ENCODE assay signal across 1 cellular context in the genomic region with DNA sequence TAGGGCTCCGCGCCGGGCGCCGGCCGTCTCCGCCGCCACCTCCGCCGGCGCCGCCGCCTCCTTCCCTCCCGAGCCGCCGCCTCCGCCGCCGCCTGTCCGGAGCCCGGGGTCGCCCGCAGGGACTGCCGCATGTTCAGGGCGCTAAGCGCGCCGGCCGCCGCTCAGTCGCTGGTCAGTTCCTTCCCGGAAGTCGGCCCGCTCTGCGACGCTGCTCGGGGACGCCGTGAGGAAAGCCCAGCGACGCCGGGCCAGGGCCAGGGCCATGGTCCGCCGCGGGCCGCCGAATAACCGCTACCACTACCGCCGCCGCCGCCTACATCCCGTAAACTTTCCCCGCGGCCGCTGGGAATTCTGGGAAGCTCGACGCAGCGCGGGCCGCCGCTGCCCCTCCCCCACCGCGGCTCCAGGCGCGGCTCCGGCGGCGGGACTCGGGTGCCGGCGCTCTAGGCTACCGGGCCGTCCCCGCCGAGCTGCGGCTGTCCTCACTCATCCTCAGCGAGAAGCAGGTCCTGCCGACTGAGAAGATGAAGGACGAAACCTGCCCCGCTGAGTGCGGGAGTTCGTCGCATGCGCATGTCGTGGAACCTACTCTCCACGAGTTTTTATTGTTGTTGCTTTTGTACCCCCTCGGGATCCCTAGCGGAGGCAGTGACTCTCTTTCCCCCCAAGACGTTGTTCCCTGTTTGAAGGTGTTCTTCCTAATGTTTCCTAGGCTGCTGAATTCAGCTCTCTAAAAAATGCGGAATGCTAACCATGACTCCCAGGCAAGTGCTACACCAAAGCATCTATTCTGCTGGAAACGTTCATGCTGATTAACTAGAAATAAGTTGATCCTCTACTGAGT.
TF ChIP-seq lines count a peak whose summit lies in the region.

A gene (minus strand): TSS at position 299 of the 844 bp plus-strand sequence. CDS start 339 bp downstream, outside the sequence.

TF ChIP-seq in HepG2, 621 proteins besides CTCF, POLR2A, EP300 and RAD21 (continued from another document and continues in another):
- TF ChIP-seq, protein P1, sequence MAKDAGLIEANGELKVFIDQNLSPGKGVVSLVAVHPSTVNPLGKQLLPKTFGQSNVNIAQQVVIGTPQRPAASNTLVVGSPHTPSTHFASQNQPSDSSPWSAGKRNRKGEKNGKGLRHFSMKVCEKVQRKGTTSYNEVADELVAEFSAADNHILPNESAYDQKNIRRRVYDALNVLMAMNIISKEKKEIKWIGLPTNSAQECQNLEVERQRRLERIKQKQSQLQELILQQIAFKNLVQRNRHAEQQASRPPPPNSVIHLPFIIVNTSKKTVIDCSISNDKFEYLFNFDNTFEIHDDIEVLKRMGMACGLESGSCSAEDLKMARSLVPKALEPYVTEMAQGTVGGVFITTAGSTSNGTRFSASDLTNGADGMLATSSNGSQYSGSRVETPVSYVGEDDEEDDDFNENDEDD (CRISPR knock-in tag; IDR thresholded peaks at IDR 0.05; ENCODE audit: borderline replicate concordance) = peak; percentile 80; the same call in 1 of the 2 replicates
- TF ChIP-seq, protein P2, sequence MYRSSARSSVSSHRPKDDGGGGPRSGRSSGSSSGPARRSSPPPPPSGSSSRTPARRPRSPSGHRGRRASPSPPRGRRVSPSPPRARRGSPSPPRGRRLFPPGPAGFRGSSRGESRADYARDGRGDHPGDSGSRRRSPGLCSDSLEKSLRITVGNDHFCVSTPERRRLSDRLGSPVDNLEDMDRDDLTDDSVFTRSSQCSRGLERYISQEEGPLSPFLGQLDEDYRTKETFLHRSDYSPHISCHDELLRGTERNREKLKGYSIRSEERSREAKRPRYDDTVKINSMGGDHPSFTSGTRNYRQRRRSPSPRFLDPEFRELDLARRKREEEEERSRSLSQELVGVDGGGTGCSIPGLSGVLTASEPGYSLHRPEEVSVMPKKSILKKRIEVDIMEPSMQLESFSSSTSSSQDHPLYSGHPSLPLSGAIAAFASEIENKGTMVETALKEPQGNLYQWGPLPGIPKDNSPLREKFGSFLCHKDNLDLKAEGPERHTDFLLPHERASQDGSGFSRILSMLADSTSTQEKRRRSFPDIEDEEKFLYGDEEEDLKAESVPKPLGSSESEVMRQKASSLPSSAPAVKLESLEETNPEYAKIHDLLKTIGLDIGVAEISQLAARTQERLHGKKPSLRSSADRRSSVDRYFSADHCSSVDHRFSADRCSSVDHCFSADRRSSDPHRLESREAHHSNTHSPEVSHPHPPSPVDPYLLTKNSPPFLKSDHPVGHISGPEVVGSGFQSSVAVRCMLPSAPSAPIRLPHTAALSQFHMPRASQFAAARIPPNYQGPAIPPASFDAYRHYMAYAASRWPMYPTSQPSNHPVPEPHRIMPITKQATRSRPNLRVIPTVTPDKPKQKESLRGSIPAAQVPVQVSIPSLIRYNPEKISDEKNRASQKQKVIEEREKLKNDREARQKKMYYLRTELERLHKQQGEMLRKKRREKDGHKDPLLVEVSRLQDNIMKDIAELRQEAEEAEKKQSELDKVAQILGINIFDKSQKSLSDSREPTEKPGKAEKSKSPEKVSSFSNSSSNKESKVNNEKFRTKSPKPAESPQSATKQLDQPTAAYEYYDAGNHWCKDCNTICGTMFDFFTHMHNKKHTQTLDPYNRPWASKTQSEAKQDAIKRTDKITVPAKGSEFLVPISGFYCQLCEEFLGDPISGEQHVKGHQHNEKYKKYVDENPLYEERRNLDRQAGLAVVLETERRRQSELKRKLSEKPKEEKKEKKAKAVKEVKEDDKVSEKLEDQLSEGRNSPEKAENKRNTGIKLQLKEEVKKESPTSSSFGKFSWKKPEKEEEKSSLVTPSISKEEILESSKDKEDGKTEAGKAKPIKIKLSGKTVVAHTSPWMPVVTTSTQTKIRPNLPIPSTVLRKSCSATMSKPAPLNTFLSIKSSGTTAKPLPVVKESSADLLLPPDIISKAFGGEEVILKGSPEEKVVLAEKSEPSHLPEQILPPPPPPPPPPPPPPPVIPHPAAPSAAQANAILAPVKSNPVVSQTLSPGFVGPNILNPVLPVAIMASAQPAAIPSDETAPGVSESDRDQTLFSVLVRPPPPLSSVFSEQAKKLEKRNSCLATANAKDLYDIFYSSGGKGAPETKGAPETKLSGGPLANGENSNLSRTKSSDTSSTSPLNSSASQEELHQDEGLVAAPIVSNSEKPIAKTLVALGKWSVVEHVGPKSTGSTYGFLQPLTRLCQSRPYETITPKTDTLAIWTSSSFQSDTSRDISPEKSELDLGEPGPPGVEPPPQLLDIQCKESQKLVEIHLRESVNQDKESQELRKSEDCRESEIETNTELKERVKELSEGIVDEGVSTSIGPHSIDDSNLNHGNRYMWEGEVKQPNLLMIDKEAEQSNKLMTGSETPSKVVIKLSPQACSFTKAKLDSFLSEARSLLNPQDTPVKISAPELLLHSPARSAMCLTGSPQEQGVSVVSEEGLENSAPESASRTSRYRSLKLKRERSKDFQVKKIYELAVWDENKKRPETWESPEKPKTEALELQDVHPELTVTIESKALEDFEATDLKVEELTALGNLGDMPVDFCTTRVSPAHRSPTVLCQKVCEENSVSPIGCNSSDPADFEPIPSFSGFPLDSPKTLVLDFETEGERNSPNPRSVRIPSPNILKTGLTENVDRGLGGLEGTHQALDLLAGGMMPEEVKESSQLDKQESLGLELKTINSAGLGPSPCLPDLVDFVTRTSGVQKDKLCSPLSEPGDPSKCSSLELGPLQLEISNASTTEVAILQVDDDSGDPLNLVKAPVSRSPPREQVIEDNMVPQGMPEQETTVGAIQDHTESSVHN (CRISPR knock-in tag; IDR thresholded peaks at IDR 0.05) = 0 out of 2 replicates have a peak, but pooled peaks have one; percentile 73
- TF ChIP-seq ZMYM4 (CRISPR knock-in tag; IDR thresholded peaks at IDR 0.05) = peak; percentile 54; the same call in 1 of the 2 replicates
- TF ChIP-seq, protein P3, sequence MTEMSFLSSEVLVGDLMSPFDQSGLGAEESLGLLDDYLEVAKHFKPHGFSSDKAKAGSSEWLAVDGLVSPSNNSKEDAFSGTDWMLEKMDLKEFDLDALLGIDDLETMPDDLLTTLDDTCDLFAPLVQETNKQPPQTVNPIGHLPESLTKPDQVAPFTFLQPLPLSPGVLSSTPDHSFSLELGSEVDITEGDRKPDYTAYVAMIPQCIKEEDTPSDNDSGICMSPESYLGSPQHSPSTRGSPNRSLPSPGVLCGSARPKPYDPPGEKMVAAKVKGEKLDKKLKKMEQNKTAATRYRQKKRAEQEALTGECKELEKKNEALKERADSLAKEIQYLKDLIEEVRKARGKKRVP (CRISPR knock-in tag; IDR thresholded peaks at IDR 0.05) = 0 out of 4 replicates have a peak, but pooled peaks of 1 of the 2 experiments have one; percentile 38
- peak; percentile 80; the same call in 1 of the 2 replicates for TF ChIP-seq ZNF547 (CRISPR knock-in tag; IDR thresholded peaks at IDR 0.05)
- TF ChIP-seq KMT2A (CRISPR knock-in tag; IDR thresholded peaks at IDR 0.05) = peak; percentile 88
- peak; percentile 82 for TF ChIP-seq NFKB2 (CRISPR knock-in tag; IDR thresholded peaks at IDR 0.05; ENCODE audit: borderline replicate concordance)
- TF ChIP-seq SMYD3 (CRISPR knock-in tag; IDR thresholded peaks at IDR 0.05) = 0 out of 2 replicates have a peak, but pooled peaks have one; percentile 35
- 0 out of 2 replicates have a peak, but pooled peaks have one; percentile 31 for TF ChIP-seq HDAC2 (CRISPR knock-in tag; IDR thresholded peaks at IDR 0.05)
- TF ChIP-seq ZNF543 (CRISPR knock-in tag; IDR thresholded peaks at IDR 0.05) = peak; percentile 78; the same call in 1 of the 2 replicates
- TF ChIP-seq POGZ (CRISPR knock-in tag; IDR thresholded peaks at IDR 0.05) = peak; percentile 59; the same call in 1 of the 2 replicates
- TF ChIP-seq ZNF839 (CRISPR knock-in tag; IDR thresholded peaks at IDR 0.05; ENCODE audit: borderline replicate concordance) = peak; percentile 70; the same call in 1 of the 2 replicates
- peak; percentile 79; the same call in 1 of the 2 replicates for TF ChIP-seq ZNF776 (CRISPR knock-in tag; IDR thresholded peaks at IDR 0.05)
- TF ChIP-seq MAF1 (CRISPR knock-in tag; IDR thresholded peaks at IDR 0.05; ENCODE audit: borderline replicate concordance) = peak; percentile 61; the same call in 1 of the 2 replicates
- TF ChIP-seq, protein P4, sequence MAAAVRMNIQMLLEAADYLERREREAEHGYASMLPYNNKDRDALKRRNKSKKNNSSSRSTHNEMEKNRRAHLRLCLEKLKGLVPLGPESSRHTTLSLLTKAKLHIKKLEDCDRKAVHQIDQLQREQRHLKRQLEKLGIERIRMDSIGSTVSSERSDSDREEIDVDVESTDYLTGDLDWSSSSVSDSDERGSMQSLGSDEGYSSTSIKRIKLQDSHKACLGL (CRISPR knock-in tag; IDR thresholded peaks at IDR 0.05) = peak; percentile 45; the same call in 1 of the 2 replicates
- no peak for TF ChIP-seq NONO (IDR thresholded peaks at IDR 0.05)
- peak; percentile 87 for TF ChIP-seq NONO (CRISPR knock-in tag; conservative IDR thresholded peaks at IDR 0.05)
- no peak for TF ChIP-seq HNF4A (CRISPR knock-in tag; IDR thresholded peaks at IDR 0.05)
- TF ChIP-seq POLR2AphosphoS2 (IDR thresholded peaks at IDR 0.05; ENCODE audit: low read depth, low read length) = peak; percentile 83; the same call in 1 of the 2 replicates
- TF ChIP-seq ZNF232 (CRISPR knock-in tag; IDR thresholded peaks at IDR 0.05; ENCODE audit: borderline replicate concordance) = peak; percentile 77; the same call in 1 of the 2 replicates
- TF ChIP-seq DR1 (CRISPR knock-in tag; IDR thresholded peaks at IDR 0.05) = peak; percentile 59; the same call in 1 of the 2 replicates
- TF ChIP-seq, protein P5, sequence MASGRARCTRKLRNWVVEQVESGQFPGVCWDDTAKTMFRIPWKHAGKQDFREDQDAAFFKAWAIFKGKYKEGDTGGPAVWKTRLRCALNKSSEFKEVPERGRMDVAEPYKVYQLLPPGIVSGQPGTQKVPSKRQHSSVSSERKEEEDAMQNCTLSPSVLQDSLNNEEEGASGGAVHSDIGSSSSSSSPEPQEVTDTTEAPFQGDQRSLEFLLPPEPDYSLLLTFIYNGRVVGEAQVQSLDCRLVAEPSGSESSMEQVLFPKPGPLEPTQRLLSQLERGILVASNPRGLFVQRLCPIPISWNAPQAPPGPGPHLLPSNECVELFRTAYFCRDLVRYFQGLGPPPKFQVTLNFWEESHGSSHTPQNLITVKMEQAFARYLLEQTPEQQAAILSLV (CRISPR knock-in tag; IDR thresholded peaks at IDR 0.05; ENCODE audit: borderline replicate concordance) = peak; percentile 80; the same call in 1 of the 2 replicates
- peak; percentile 40 for TF ChIP-seq ELF3 (CRISPR knock-in tag; IDR thresholded peaks at IDR 0.05)
- TF ChIP-seq RNF2 (conservative IDR thresholded peaks at IDR 0.05; ENCODE audit: low read depth) = peak; percentile 84
- TF ChIP-seq, protein P6, sequence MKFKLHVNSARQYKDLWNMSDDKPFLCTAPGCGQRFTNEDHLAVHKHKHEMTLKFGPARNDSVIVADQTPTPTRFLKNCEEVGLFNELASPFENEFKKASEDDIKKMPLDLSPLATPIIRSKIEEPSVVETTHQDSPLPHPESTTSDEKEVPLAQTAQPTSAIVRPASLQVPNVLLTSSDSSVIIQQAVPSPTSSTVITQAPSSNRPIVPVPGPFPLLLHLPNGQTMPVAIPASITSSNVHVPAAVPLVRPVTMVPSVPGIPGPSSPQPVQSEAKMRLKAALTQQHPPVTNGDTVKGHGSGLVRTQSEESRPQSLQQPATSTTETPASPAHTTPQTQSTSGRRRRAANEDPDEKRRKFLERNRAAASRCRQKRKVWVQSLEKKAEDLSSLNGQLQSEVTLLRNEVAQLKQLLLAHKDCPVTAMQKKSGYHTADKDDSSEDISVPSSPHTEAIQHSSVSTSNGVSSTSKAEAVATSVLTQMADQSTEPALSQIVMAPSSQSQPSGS (CRISPR knock-in tag; IDR thresholded peaks at IDR 0.05) = peak; percentile 49; the same call in 1 of the 2 replicates
- TF ChIP-seq, protein P7, sequence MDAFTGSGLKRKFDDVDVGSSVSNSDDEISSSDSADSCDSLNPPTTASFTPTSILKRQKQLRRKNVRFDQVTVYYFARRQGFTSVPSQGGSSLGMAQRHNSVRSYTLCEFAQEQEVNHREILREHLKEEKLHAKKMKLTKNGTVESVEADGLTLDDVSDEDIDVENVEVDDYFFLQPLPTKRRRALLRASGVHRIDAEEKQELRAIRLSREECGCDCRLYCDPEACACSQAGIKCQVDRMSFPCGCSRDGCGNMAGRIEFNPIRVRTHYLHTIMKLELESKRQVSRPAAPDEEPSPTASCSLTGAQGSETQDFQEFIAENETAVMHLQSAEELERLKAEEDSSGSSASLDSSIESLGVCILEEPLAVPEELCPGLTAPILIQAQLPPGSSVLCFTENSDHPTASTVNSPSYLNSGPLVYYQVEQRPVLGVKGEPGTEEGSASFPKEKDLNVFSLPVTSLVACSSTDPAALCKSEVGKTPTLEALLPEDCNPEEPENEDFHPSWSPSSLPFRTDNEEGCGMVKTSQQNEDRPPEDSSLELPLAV (CRISPR knock-in tag; conservative IDR thresholded peaks at IDR 0.05; ENCODE audit: low read depth) = no peak
- peak; percentile 61; the same call in 1 of the 2 replicates for TF ChIP-seq KAT7 (CRISPR knock-in tag; IDR thresholded peaks at IDR 0.05; ENCODE audit: borderline replicate concordance)
- TF ChIP-seq, protein P8, sequence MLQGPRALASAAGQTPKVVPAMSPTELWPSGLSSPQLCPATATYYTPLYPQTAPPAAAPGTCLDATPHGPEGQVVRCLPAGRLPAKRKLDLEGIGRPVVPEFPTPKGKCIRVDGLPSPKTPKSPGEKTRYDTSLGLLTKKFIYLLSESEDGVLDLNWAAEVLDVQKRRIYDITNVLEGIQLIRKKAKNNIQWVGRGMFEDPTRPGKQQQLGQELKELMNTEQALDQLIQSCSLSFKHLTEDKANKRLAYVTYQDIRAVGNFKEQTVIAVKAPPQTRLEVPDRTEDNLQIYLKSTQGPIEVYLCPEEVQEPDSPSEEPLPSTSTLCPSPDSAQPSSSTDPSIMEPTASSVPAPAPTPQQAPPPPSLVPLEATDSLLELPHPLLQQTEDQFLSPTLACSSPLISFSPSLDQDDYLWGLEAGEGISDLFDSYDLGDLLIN (CRISPR knock-in tag; IDR thresholded peaks at IDR 0.05; ENCODE audit: borderline replicate concordance) = 0 out of 2 replicates have a peak, but pooled peaks have one; percentile 38
- no peak for TF ChIP-seq ZNF354B (CRISPR knock-in tag; IDR thresholded peaks at IDR 0.05)
- peak; percentile 51; the same call in 1 of the 2 replicates for TF ChIP-seq NR2C2 (CRISPR knock-in tag; IDR thresholded peaks at IDR 0.05; ENCODE audit: borderline replicate concordance)
- peak; percentile 78; the same call in 1 of the 2 replicates for TF ChIP-seq MTA1 (CRISPR knock-in tag; IDR thresholded peaks at IDR 0.05; ENCODE audit: borderline replicate concordance)
- TF ChIP-seq, protein P9, sequence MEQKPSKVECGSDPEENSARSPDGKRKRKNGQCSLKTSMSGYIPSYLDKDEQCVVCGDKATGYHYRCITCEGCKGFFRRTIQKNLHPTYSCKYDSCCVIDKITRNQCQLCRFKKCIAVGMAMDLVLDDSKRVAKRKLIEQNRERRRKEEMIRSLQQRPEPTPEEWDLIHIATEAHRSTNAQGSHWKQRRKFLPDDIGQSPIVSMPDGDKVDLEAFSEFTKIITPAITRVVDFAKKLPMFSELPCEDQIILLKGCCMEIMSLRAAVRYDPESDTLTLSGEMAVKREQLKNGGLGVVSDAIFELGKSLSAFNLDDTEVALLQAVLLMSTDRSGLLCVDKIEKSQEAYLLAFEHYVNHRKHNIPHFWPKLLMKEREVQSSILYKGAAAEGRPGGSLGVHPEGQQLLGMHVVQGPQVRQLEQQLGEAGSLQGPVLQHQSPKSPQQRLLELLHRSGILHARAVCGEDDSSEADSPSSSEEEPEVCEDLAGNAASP (CRISPR knock-in tag; IDR thresholded peaks at IDR 0.05; ENCODE audit: borderline replicate concordance) = 0 out of 2 replicates have a peak, but pooled peaks have one; percentile 11
- peak; percentile 96 for TF ChIP-seq RBFOX2 (IDR thresholded peaks at IDR 0.05; ENCODE audit: low read depth, low read length)
- TF ChIP-seq ZNF224 (CRISPR knock-in tag; IDR thresholded peaks at IDR 0.05) = no peak; the same call in 1 of the 2 replicates
- 0 out of 2 replicates have a peak, but pooled peaks have one; percentile 11 for TF ChIP-seq HMG20B (CRISPR knock-in tag; conservative IDR thresholded peaks at IDR 0.05)
- no peak for TF ChIP-seq ZNF121 (CRISPR knock-in tag; IDR thresholded peaks at IDR 0.05)
- TF ChIP-seq BORCS8-MEF2B (CRISPR knock-in tag; IDR thresholded peaks at IDR 0.05) = 0 out of 2 replicates have a peak, but pooled peaks have one; percentile 29
